7 cellular contexts compared by ENCODE assay signal in genomic region chr15:94119923-94120775, GRCh38.
DNase-seq lines count a peak whose midpoint lies in the region; ATAC-seq, FAIRE-seq and TF ChIP-seq lines count a peak whose summit lies in the region.

No MANE protein-coding gene starts in this region.

- no peaks in the 10 kb centered on the region for H3K4me1 ChIP-seq in pancreas

- H3K27ac ChIP-seq in pancreas = no peak overlapping the region

- H3K4me3 Mint-ChIP-seq in activated T-helper 2 cell treated with anti-CD3 and anti-CD28 coated beads, Interferon-gamma antibody, Interleukin-2, Interleukin-4, amounts not matched to agents 10 μg/mL and 5 μg/mL and 100 μg/mL, durations not matched to agents 14 hours and 24 hours and 36 hours (ENCODE audit: low read depth) = no peak overlapping the region

- H3K27ac Mint-ChIP-seq in activated T-helper 2 cell treated with anti-CD3 and anti-CD28 coated beads, Interferon-gamma antibody, Interleukin-2, Interleukin-4, amounts not matched to agents 10 μg/mL and 5 μg/mL and 100 μg/mL, durations not matched to agents 14 hours and 24 hours and 36 hours = no peak overlapping the region

- peak; percentile 97 for FAIRE-seq in pancreas (lab: Jason Lieb, UNC)

- peaks cover 1% of the 10 kb centered on the region for H3K4me1 Mint-ChIP-seq in activated T-helper 2 cell treated with anti-CD3 and anti-CD28 coated beads, Interferon-gamma antibody, Interleukin-2, Interleukin-4, amounts not matched to agents 10 μg/mL and 5 μg/mL and 100 μg/mL, durations not matched to agents 14 hours and 24 hours and 36 hours (ENCODE audit: low read depth)

- peaks cover 0 to 7% (median 0%) of the 10 kb centered on the region in 4 donors for H3K27me3 ChIP-seq in pancreas

- H3K4me3 ChIP-seq in Jurkat, Clone E6-1 (ENCODE audit: low read length) = no peak overlapping the region
- no peak overlapping the region for H3K4me3 ChIP-seq in pancreas

- TF ChIP-seq CTCF in GM10266 (IDR thresholded peaks at IDR 0.05; ENCODE audit: control insufficient read depth, insufficient read depth, low read depth, missing control alignments) = peak; percentile 81
- TF ChIP-seq CTCF in pancreas (IDR thresholded peaks at IDR 0.05) = peak; percentile 59 to 88 (median 78)

- no peaks in the 10 kb centered on the region for H3K9me3 ChIP-seq in pancreas

- DNase-seq in GM10266 (ENCODE audit: extremely low spot score) (peak; percentile 57), NOMO-1 treated with dmso at 0.1 percent for 144 hours (lab: John Stamatoyannopoulos, UW; ENCODE audit: unreplicated experiment) (peak; percentile 78), globus pallidus (ENCODE audit: low spot score) (peak; percentile 81), pancreas (peak in 4 of 6 donors; percentile 20 to 79 (median 54))
- DNase-seq in Jurkat, Clone E6-1 (ENCODE audit: low read depth, low spot score) = peak; percentile 87
- peak; percentile 45 for DNase-seq in activated T-helper 2 cell treated with anti-CD3 and anti-CD28 coated beads, Interferon-gamma antibody, Interleukin-2, Interleukin-4, amounts not matched to agents 10 μg/mL and 5 μg/mL and 100 μg/mL, durations not matched to agents 14 hours and 24 hours and 36 hours (ENCODE audit: low spot score)

- H3K9me3 Mint-ChIP-seq in activated T-helper 2 cell treated with anti-CD3 and anti-CD28 coated beads, Interferon-gamma antibody, Interleukin-2, Interleukin-4, amounts not matched to agents 10 μg/mL and 5 μg/mL and 100 μg/mL, durations not matched to agents 14 hours and 24 hours and 36 hours = no peaks in the 10 kb centered on the region

- intact Hi-C loops in activated T-helper 2 cell treated with anti-CD3 and anti-CD28 coated beads, Interferon-gamma antibody, Interleukin-2, Interleukin-4, amounts not matched to agents 10 μg/mL and 5 μg/mL and 100 μg/mL, durations not matched to agents 14 hours and 24 hours and 36 hours (cut with micrococcal nuclease) = loop anchor here (1.0 to 2.0 kb wide), 3 partner anchors 123 to 1090 kb away; partner anchors contain the start of gene RGMA
- intact Hi-C loops in pancreas (cut with DNase I) = loop anchor here in 2 of 3 donors (5.0 to 10.0 kb wide), 2 partner anchors 1085 to 1088 kb away; no protein-coding TSS in a partner anchor

- ATAC-seq in GM21825 (IDR thresholded peaks at IDR 0.05; ENCODE audit: unreplicated experiment) = peak; percentile 99
- ATAC-seq in pancreas = peak; percentile 99 to 100 (median 100)

- H3K36me3 Mint-ChIP-seq in activated T-helper 2 cell treated with anti-CD3 and anti-CD28 coated beads, Interferon-gamma antibody, Interleukin-2, Interleukin-4, amounts not matched to agents 10 μg/mL and 5 μg/mL and 100 μg/mL, durations not matched to agents 14 hours and 24 hours and 36 hours (ENCODE audit: low read depth) = no peaks in the 10 kb centered on the region

- H3K27me3 Mint-ChIP-seq in activated T-helper 2 cell treated with anti-CD3 and anti-CD28 coated beads, Interferon-gamma antibody, Interleukin-2, Interleukin-4, amounts not matched to agents 10 μg/mL and 5 μg/mL and 100 μg/mL, durations not matched to agents 14 hours and 24 hours and 36 hours (ENCODE audit: low read depth) = peaks cover 11% of the 10 kb centered on the region

- no peaks in the 10 kb centered on the region for H3K36me3 ChIP-seq in pancreas

- WGBS in pancreas, 2 donors = 44% methylated on average over 11 of the region's 11 CpGs
